In genomic region chr13:43258771-43259170, GRCh38 we compare ENCODE assay signal across 29 cellular contexts.
"Had no signal": no experiment of that assay in that cellular context is flagged by ENCODE, and none has a peak within 500 bp of the region (broad histone marks: within the 10 kb centered on the region; RNA-seq: fewer than 3 reads in every experiment).

No MANE protein-coding gene starts in this region.

- H3K27ac ChIP-seq: esophagus squamous epithelium, neutrophil, pancreas, prostate gland, upper lobe of left lung had no signal

- H3K4me3 ChIP-seq: esophagus squamous epithelium, pancreas, prostate gland, upper lobe of left lung had no signal

- H3K36me3 ChIP-seq: esophagus squamous epithelium, neutrophil, pancreas, prostate gland, upper lobe of left lung had no signal

- DNase-seq: activated CD4-positive, alpha-beta memory T cell treated with anti-CD3 and anti-CD28 coated beads, Interleukin-2, amount 10 ng/mL, durations not matched to agents 7 days and 5 days; activated CD4-positive, alpha-beta T cell treated with anti-CD3 and anti-CD28 coated beads for 1 hour; activated CD4-positive, alpha-beta T cell treated with anti-CD3 and anti-CD28 coated beads, Interleukin-2, amount 10 ng/mL, durations not matched to agents 7 days and 5 days; activated CD8-positive, alpha-beta memory T cell treated with anti-CD3 and anti-CD28 coated beads, Interleukin-2, amount 50 U/mL, for 48 hours; activated gamma-delta T cell; activated naive CD4-positive, alpha-beta T cell treated with anti-CD3 and anti-CD28 coated beads, Interleukin-2, amount 10 ng/mL, durations not matched to agents 7 days and 5 days; activated naive CD8-positive, alpha-beta T cell treated with anti-CD3 and anti-CD28 coated beads, Interleukin-2, amount 10 ng/mL, durations not matched to agents 7 days and 5 days; activated T-cell treated with anti-CD3 and anti-CD28 coated beads, Interleukin-2, amount 50 U/mL, for 24 hours; endodermal cell; esophagus squamous epithelium; head of caudate nucleus; hippocampal formation; left colon; naive B cell; nephron progenitor cell; pancreas; retina; small intestine; stimulated activated CD4-positive, alpha-beta T cell treated with anti-CD3 and anti-CD28 coated beads, Interleukin-4, amount 100 ng/mL, for 24 hours; stimulated activated naive CD8-positive, alpha-beta T cell treated with anti-CD3 and anti-CD28 coated beads, Interleukin-15, amount 100 ng/mL, for 72 hours; substantia nigra; T-helper 17 cell; T1000; upper lobe of left lung had no signal

- H3K27me3 ChIP-seq: esophagus squamous epithelium, neutrophil, pancreas, upper lobe of left lung had no signal

- H3K4me1 ChIP-seq: esophagus squamous epithelium, pancreas, prostate gland, upper lobe of left lung had no signal

- H3K9me3 ChIP-seq: esophagus squamous epithelium, neutrophil, pancreas, prostate gland, upper lobe of left lung had no signal

- ATAC-seq: left colon; pancreas; sciatic nerve; stimulated activated memory B cell treated with anti-CD40 and anti-IgM and Interleukin-4, amounts not matched to agents 10 μg/mL and 1 μg/mL and 100 μg/mL, for 72 hours; stimulated activated naive CD8-positive, alpha-beta T cell treated with anti-CD3 and anti-CD28 coated beads, Interleukin-15, amount 100 ng/mL, for 72 hours; T-helper 17 cell; WTC11 had no signal
